In the genomic region with DNA sequence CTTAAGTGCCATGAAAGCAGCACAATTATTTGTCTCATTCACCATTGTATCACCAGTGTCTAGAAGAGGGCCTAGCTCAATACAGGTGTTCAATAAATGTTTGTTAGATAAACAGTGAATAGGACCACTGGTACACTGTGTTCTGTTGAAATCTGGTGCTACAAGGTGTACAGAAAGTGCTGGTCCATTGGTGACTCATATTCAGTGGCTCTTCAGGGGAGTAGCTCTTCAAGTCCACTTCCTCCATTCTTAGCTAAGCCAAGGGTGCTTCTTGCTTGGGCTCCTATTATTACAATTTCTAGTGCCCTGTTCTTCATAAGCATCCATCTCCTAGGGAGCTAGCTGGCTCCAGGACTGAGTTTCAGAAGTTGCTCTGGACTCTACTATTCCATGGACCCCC, we compare ENCODE assay signal across 16 cellular contexts.
"Had no signal": no experiment of that assay in that cellular context is flagged by ENCODE, and none has a peak within 500 bp of the region (broad histone marks: within the 10 kb centered on the region; RNA-seq: fewer than 3 reads in every experiment).

No MANE protein-coding gene starts in this region.

- H3K27me3 ChIP-seq: spleen had no signal

- H3K27ac ChIP-seq: coronary artery, prostate gland, spleen had no signal

- H3K9me3 ChIP-seq: prostate gland, spleen had no signal

- FAIRE-seq: TTC549 had no signal

- H3K36me3 ChIP-seq: prostate gland, spleen had no signal

- H3K4me3 ChIP-seq: coronary artery, prostate gland, spleen had no signal

- DNase-seq: activated B cell treated with CpG ODN at 0.5 μM for 24 hours; activated CD4-positive, alpha-beta T cell treated with anti-CD3 and anti-CD28 coated beads, Interleukin-2, amount 10 ng/mL, durations not matched to agents 7 days and 5 days; activated CD8-positive, alpha-beta memory T cell treated with anti-CD3 and anti-CD28 coated beads for 24 hours; activated naive CD4-positive, alpha-beta T cell treated with anti-CD3 and anti-CD28 coated beads for 36 hours; caudate nucleus; effector CD8-positive, alpha-beta T cell; hippocampal formation; kidney glomerular epithelial cell; occipital lobe; spleen; stimulated activated CD4-positive, alpha-beta T cell treated with anti-CD3 and anti-CD28 coated beads, Interleukin-1b, Interleukin-23, amount 100 ng/mL, for 48 hours; stimulated activated naive B cell treated with anti-CD40 and anti-IgM and Interleukin-4, amounts not matched to agents 10 μg/mL and 1 μg/mL and 100 μg/mL, for 72 hours; T-helper 17 cell had no signal
